Comparison of ENCODE assay signal across 21 cellular contexts in genomic region chr16:14263011-14263410, GRCh38.
"Had no signal": no experiment of that assay in that cellular context is flagged by ENCODE, and none has a peak within 500 bp of the region (broad histone marks: within the 10 kb centered on the region; RNA-seq: fewer than 3 reads in every experiment).

No MANE protein-coding gene starts in this region.

- DNase-seq: activated CD4-positive, alpha-beta T cell treated with anti-CD3 and anti-CD28 coated beads for 1 hour; activated CD4-positive, alpha-beta T cell treated with anti-CD3 and anti-CD28 coated beads, Interleukin-2, amount 50 U/mL, for 1 hour; activated CD8-positive, alpha-beta T cell treated with anti-CD3 and anti-CD28 coated beads, Interleukin-2, amount 10 ng/mL, durations not matched to agents 7 days and 5 days; activated gamma-delta T cell treated with Interleukin-2 at 50 U/mL for 16 hours; activated T-cell treated with anti-CD3 and anti-CD28 coated beads, Interleukin-2, amount 50 U/mL, for 1 hour; effector CD8-positive, alpha-beta T cell; esophagus squamous epithelium; heart right ventricle; left colon; lower lobe of right lung; naive thymus-derived CD4-positive, alpha-beta T cell; stimulated activated CD4-positive, alpha-beta T cell treated with anti-CD3 and anti-CD28 coated beads, Interleukin-2, amount 100 ng/mL, for 24 hours; stomach; T-helper 9 cell; testis; trophoblast cell had no signal

- H3K4me1 ChIP-seq: esophagus squamous epithelium, heart right ventricle, lower lobe of right lung, prostate gland, stomach, testis, vagina had no signal

- ATAC-seq: activated CD8-positive, alpha-beta T cell treated with anti-CD3 and anti-CD28 coated beads, Interleukin-2, amount 10 ng/mL, durations not matched to agents 7 days and 5 days; heart right ventricle; left colon; lower lobe of right lung; naive thymus-derived CD4-positive, alpha-beta T cell; right cardiac atrium; stimulated activated effector memory CD8-positive, alpha-beta T cell treated with anti-CD3 and anti-CD28 coated beads, Interleukin-12 subunit alpha, Interleukin-12 subunit beta, amount 100 ng/mL, for 72 hours had no signal

- H3K9me3 ChIP-seq: esophagus squamous epithelium, heart right ventricle, lower lobe of right lung, prostate gland, stomach, testis, vagina had no signal

- H3K27me3 ChIP-seq: esophagus squamous epithelium, heart right ventricle, stomach, testis, vagina had no signal

- H3K27ac ChIP-seq: esophagus squamous epithelium, heart right ventricle, lower lobe of right lung, prostate gland, skin epidermis, stomach, testis, vagina had no signal

- H3K4me3 ChIP-seq: esophagus squamous epithelium, heart right ventricle, lower lobe of right lung, prostate gland, skin epidermis, stomach, testis, vagina had no signal
